8 cellular contexts compared by ENCODE assay signal in the genomic region with DNA sequence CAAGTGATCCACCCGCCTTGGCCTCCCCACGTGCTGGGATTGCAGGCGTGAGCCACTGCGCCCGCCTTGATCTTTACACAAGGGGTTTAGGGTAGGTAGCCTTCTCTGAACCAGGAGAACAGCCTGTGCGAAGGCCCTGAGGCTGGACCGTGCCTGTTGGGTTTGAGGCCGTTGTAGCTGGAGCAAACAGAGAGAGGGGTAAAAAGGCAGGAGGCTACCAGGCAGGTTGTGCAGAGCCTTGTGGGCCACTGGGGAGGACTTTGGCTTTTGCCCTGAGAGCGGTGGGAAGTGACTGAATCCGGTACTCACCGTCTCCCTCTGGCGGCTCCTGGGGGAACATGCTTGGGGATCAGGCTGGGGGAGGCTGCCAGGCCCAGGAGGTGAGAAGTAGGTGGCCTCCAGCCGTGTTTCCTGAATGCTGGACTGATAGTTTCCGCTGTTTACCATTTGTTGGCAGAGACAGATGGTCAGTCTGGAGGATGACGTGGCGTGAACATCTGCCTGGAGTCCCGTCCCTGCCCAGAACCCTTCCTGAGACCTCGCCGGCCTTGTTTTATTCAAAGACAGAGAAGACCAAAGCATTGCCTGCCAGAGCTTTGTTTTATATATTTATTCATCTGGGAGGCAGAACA. TPM values are rescaled to one million over a fixed set of nuclear protein-coding genes. Genes with fewer than 3 reads are reported as not detected.
DNase-seq lines count a peak whose midpoint lies in the region; ATAC-seq and TF ChIP-seq lines count a peak whose summit lies in the region.

No MANE protein-coding gene starts in this region.

- intact Hi-C loops in activated CD8-positive, alpha-beta T cell treated with anti-CD3 and anti-CD28 coated beads for 36 hours (cut with micrococcal nuclease), result no loop called here

- no peak overlapping the region for H2BK120ac ChIP-seq in mesenchymal stem cell (ENCODE audit: low read depth, low read length)

- no peak overlapping the region for H2AFZ ChIP-seq in mesenchymal stem cell (ENCODE audit: low read depth, low read length)

- H2AK5ac ChIP-seq in mesenchymal stem cell (ENCODE audit: low read length, severe bottlenecking), result no peak overlapping the region

- peaks cover 22% of the 10 kb centered on the region for H3K79me1 ChIP-seq in mesenchymal stem cell (replicated peaks; ENCODE audit: low read length, poor library complexity, severe bottlenecking)

- H2BK15ac ChIP-seq in mesenchymal stem cell (ENCODE audit: low read depth, poor library complexity, severe bottlenecking), result no peak overlapping the region

- no peaks in the 10 kb centered on the region for H3K27me3 Mint-ChIP-seq in activated CD8-positive, alpha-beta T cell treated with anti-CD3 and anti-CD28 coated beads for 36 hours

- no peak overlapping the region for H3K23ac ChIP-seq in mesenchymal stem cell (ENCODE audit: low read length in 2 of 2)

- H3K4me3 Mint-ChIP-seq in activated CD8-positive, alpha-beta T cell treated with anti-CD3 and anti-CD28 coated beads for 36 hours, result no peak overlapping the region

- no peak overlapping the region for H2BK12ac ChIP-seq in mesenchymal stem cell (ENCODE audit: low read length in 2 of 2)

- no peak overlapping the region for H2BK5ac ChIP-seq in mesenchymal stem cell (ENCODE audit: low read depth, low read length, poor library complexity, severe bottlenecking)

- H4K91ac ChIP-seq in mesenchymal stem cell (ENCODE audit: low read length), result no peak overlapping the region

- H3K4me1 Mint-ChIP-seq in activated CD8-positive, alpha-beta T cell treated with anti-CD3 and anti-CD28 coated beads for 36 hours (ENCODE audit: low read depth), result peaks cover 2% of the 10 kb centered on the region

- no peak overlapping the region for H3K4ac ChIP-seq in mesenchymal stem cell (ENCODE audit: low read depth in 1 of 2, low read length in 2 of 2)

- H3K18ac ChIP-seq in mesenchymal stem cell (ENCODE audit: low read depth in 1 of 2, low read length in 2 of 2), result no peak overlapping the region

- H3K27ac ChIP-seq in AG04450 (ENCODE audit: low read depth, low read length) (peak overlapping the region; percentile 68), mesenchymal stem cell (ENCODE audit: low read length, poor library complexity, severe bottlenecking) (peak overlapping the region; percentile 41)
- no peak overlapping the region for H3K27ac ChIP-seq in effector memory CD4-positive, alpha-beta T cell (ENCODE audit: insufficient read depth, low read length, poor library complexity, severe bottlenecking)

- CTCF ChIA-PET in AG04450 (lab: Charles Lee), result interaction anchor here (0.5 to 1.5 kb wide), 7 partner anchors 8 to 194 kb away, joined by 3 to 9 read pairs (median 4); no protein-coding TSS in a partner anchor
- CTCF ChIA-PET in activated CD8-positive, alpha-beta T cell treated with anti-CD3 and anti-CD28 coated beads for 36 hours (lab: Charles Lee), result interaction anchor here (1.0 kb wide), 1 partner anchor 95 kb away, joined by 4 read pairs; no protein-coding TSS in a partner anchor

- no peak overlapping the region for H3K9ac ChIP-seq in mesenchymal stem cell (ENCODE audit: low read length)

- peaks cover 48% of the 10 kb centered on the region for H3K36me3 Mint-ChIP-seq in activated CD8-positive, alpha-beta T cell treated with anti-CD3 and anti-CD28 coated beads for 36 hours (ENCODE audit: low read depth)

- no peaks in the 10 kb centered on the region for H3K9me3 Mint-ChIP-seq in activated CD8-positive, alpha-beta T cell treated with anti-CD3 and anti-CD28 coated beads for 36 hours

- peak overlapping the region; percentile 38 for H3K27ac Mint-ChIP-seq in activated CD8-positive, alpha-beta T cell treated with anti-CD3 and anti-CD28 coated beads for 36 hours

- peak; percentile 98 for TF ChIP-seq CTCF in AG04450 (IDR thresholded peaks at IDR 0.05; ENCODE audit: low read depth, low read length)
- peak; percentile 68 for TF ChIP-seq CTCF in GM20000 (IDR thresholded peaks at IDR 0.05; ENCODE audit: extremely low read depth, missing control alignments)
- TF ChIP-seq CTCF in activated CD8-positive, alpha-beta T cell treated with anti-CD3 and anti-CD28 coated beads for 36 hours (IDR thresholded peaks at IDR 0.05), result peak; percentile 70

- peaks cover 42% of the 10 kb centered on the region for H3K36me3 ChIP-seq in effector memory CD4-positive, alpha-beta T cell (ENCODE audit: control insufficient read depth, insufficient read depth, low read length)
- peaks cover 68 to 74% of the 10 kb centered on the region in 2 experiments for H3K36me3 ChIP-seq in mesenchymal stem cell (ENCODE audit: control insufficient read depth in 1 of 2, insufficient read depth in 2 of 2, low read depth in 1 of 2, low read length in 2 of 2)

- no peak overlapping the region for H4K8ac ChIP-seq in mesenchymal stem cell (ENCODE audit: low read length)

- POLR2A ChIA-PET in AG04450 (lab: Yijun Ruan, JAX), result no interaction called here
- POLR2A ChIA-PET in activated CD8-positive, alpha-beta T cell treated with anti-CD3 and anti-CD28 coated beads for 36 hours (lab: Charles Lee), result interaction anchor here (1.2 to 2.0 kb wide), 2 partner anchors 17 to 20 kb away, joined by 3 to 5 read pairs; no protein-coding TSS in a partner anchor

- H3K4me1 ChIP-seq in effector memory CD4-positive, alpha-beta T cell (ENCODE audit: control insufficient read depth, insufficient read depth, low read length, poor library complexity, severe bottlenecking), result no peaks in the 10 kb centered on the region
- peaks cover 4% of the 10 kb centered on the region for H3K4me1 ChIP-seq in mesenchymal stem cell (ENCODE audit: control insufficient read depth, insufficient read depth, low read depth, low read length)

- WGBS in mesenchymal stem cell, result 67% methylated on average over 19 of the region's 19 CpGs

- peak; percentile 85 for ATAC-seq in activated CD8-positive, alpha-beta T cell treated with anti-CD3 and anti-CD28 coated beads for 36 hours
- ATAC-seq in GM21360 (IDR thresholded peaks at IDR 0.05; ENCODE audit: unreplicated experiment), result no peak

- DNase-seq in AG04450 (ENCODE audit: low read depth, low spot score), result peak; percentile 45
- DNase-seq in GM20000 (ENCODE audit: low spot score), result peak; percentile 81
- DNase-seq in NCI-H774 (lab: John Stamatoyannopoulos, UW), result peak; percentile 16
- peak; percentile 70 for DNase-seq in activated CD8-positive, alpha-beta T cell treated with anti-CD3 and anti-CD28 coated beads for 36 hours
- DNase-seq in effector memory CD4-positive, alpha-beta T cell, result peak; percentile 34 to 55 (median 39)
- peak; percentile 79 for DNase-seq in mesenchymal stem cell
- DNase-seq in stimulated activated CD8-positive, alpha-beta memory T cell treated with anti-CD3 and anti-CD28 coated beads, Interleukin-2, amount 100 ng/mL, for 1 hour (ENCODE audit: low read depth in 2 of 2), result peak; percentile 34 to 47

- no peak overlapping the region for H3K4me2 ChIP-seq in mesenchymal stem cell (ENCODE audit: low read length, poor library complexity, severe bottlenecking)

- H3K9me3 ChIP-seq in AG04450 (ENCODE audit: control insufficient read depth, insufficient read depth, low read length) (no peaks in the 10 kb centered on the region), mesenchymal stem cell (ENCODE audit: control insufficient read depth, low read length) (no peaks in the 10 kb centered on the region)
- no peaks in the 10 kb centered on the region for H3K9me3 ChIP-seq in effector memory CD4-positive, alpha-beta T cell (ENCODE audit: control insufficient read depth, low read length)

- H3K27me3 ChIP-seq in AG04450 (ENCODE audit: control insufficient read depth, insufficient read depth, low read length), result no peaks in the 10 kb centered on the region
- no peaks in the 10 kb centered on the region for H3K27me3 ChIP-seq in effector memory CD4-positive, alpha-beta T cell (replicated peaks; ENCODE audit: control insufficient read depth, insufficient read depth, low read length, poor library complexity, severe bottlenecking)
- H3K27me3 ChIP-seq in mesenchymal stem cell (ENCODE audit: control insufficient read depth in 1 of 2, insufficient read depth in 1 of 2, low read length in 2 of 2), result no peaks in the 10 kb centered on the region

- no peak overlapping the region for H3K4me3 ChIP-seq in AG04450 (ENCODE audit: low read depth, low read length)
- H3K4me3 ChIP-seq in effector memory CD4-positive, alpha-beta T cell (ENCODE audit: insufficient read depth, low read depth, low read length, poor library complexity, severe bottlenecking), result no peak overlapping the region
- H3K4me3 ChIP-seq in mesenchymal stem cell (ENCODE audit: insufficient read depth in 1 of 2, low read depth in 1 of 2, low read length in 2 of 2), result no peak overlapping the region

- H3K14ac ChIP-seq in mesenchymal stem cell (ENCODE audit: low read length in 2 of 2), result no peak overlapping the region

RNA-seq across cellular contexts. Expression of a gene that starts 24.6 kb away (rescaled TPM):
- 6.0 and 7.4 TPM in 2 replicates for polyA plus RNA-seq in AG04450 (2011; rRNA removed)
- polyA minus RNA-seq in AG04450 (2011; rRNA and poly(A)+ RNA removed), result 20.1 and 28.1 TPM in 2 replicates
- total RNA-seq in activated CD8-positive, alpha-beta T cell treated with anti-CD3 and anti-CD28 coated beads for 36 hours, result 10 to 100 TPM; 60.5 to 70.9 TPM
- polyA plus RNA-seq in mesenchymal stem cell (2013, experiment 1 of 2), result 3.2 TPM
- 3.0 TPM for polyA plus RNA-seq in mesenchymal stem cell (2013, experiment 2 of 2)

RNA-seq across cellular contexts. Expression of a gene that starts 41.7 kb away (rescaled TPM):
- 49.6 and 59.7 TPM in 2 replicates for polyA plus RNA-seq in AG04450 (2011; rRNA removed)
- polyA minus RNA-seq in AG04450 (2011; rRNA and poly(A)+ RNA removed), result 56.5 and 80.4 TPM in 2 replicates
- 10 to 100 TPM; 54.7 to 56.5 TPM for total RNA-seq in activated CD8-positive, alpha-beta T cell treated with anti-CD3 and anti-CD28 coated beads for 36 hours
- 248 TPM for polyA plus RNA-seq in mesenchymal stem cell (2013, experiment 1 of 2)
- polyA plus RNA-seq in mesenchymal stem cell (2013, experiment 2 of 2), result 236 TPM

Comparison
In these comparisons a context has a peak if more than half of its experiments do, and no peak if none do; other contexts are left out.
1. DNase-seq: peak in every context shown above with its lines; median percentile 81 in GM20000; 79 in mesenchymal stem cell; 70 in activated CD8-positive, alpha-beta T cell treated with anti-CD3 and anti-CD28 coated beads for 36 hours; 45 in AG04450; 40 in stimulated activated CD8-positive, alpha-beta memory T cell treated with anti-CD3 and anti-CD28 coated beads, Interleukin-2, amount 100 ng/mL, for 1 hour; 39 in effector memory CD4-positive, alpha-beta T cell; 16 in NCI-H774.